Comparison of ENCODE assay signal across 8 cellular contexts in genomic region chr9:105244996-105245719, GRCh38. TPM values are rescaled to one million over a fixed set of nuclear protein-coding genes. Genes with fewer than 3 reads are reported as not detected.
DNase-seq lines count a peak whose midpoint lies in the region; ATAC-seq and TF ChIP-seq lines count a peak whose summit lies in the region.

No MANE protein-coding gene starts in this region.

- H3K14ac ChIP-seq in IMR-90 (replicated peaks; ENCODE audit: low read depth, low read length): no peak overlapping the region

- H4K91ac ChIP-seq in IMR-90 (ENCODE audit: insufficient read depth, low read depth, low read length): no peak overlapping the region

- DNase-seq in CD8-positive, alpha-beta memory T cell: peak; percentile 22 to 63 (median 52)
- DNase-seq in IMR-90 (no peak), SK-MEL-5 (ENCODE audit: low read depth, low spot score) (peak; percentile 63), cardiac septum (ENCODE audit: low spot score) (peak; percentile 79), uterus (peak; percentile 28 to 35)
- peak; percentile 53 for DNase-seq in activated naive CD8-positive, alpha-beta T cell treated with anti-CD3 and anti-CD28 coated beads, Interleukin-2, amount 10 ng/mL, durations not matched to agents 7 days and 5 days

- H4K20me1 ChIP-seq in IMR-90 (ENCODE audit: insufficient read depth, low read length): no peaks in the 10 kb centered on the region

- H2AK9ac ChIP-seq in IMR-90 (replicated peaks; ENCODE audit: low read depth, low read length, poor library complexity): peak overlapping the region; percentile 8

- H3K56ac ChIP-seq in IMR-90 (ENCODE audit: extremely low read depth, insufficient read depth, low read length): no peak overlapping the region

- H3K27me3 ChIP-seq in CD8-positive, alpha-beta memory T cell (ENCODE audit: insufficient read depth, low read length, poor library complexity, severe bottlenecking): no peaks in the 10 kb centered on the region
- H3K27me3 ChIP-seq in IMR-90 (ENCODE audit: control insufficient read depth, insufficient read depth, low read length) (no peaks in the 10 kb centered on the region), parathyroid adenoma (ENCODE audit: control insufficient read depth, insufficient read depth, low read length) (no peaks in the 10 kb centered on the region), uterus (no peaks in the 10 kb centered on the region)

- TF ChIP-seq RAD21 in IMR-90 (IDR thresholded peaks at IDR 0.05; ENCODE audit: low read length): no peak

- 0% methylated on average over 24 of the region's 53 CpGs; no CpG with 5 or more reads in 1 of the 2 experiments for WGBS in IMR-90 (ENCODE audit: extremely low coverage in 2 of 2, insufficient read length in 1 of 2), 2 experiments

- TF ChIP-seq POLR2A in IMR-90 (IDR thresholded peaks at IDR 0.05; ENCODE audit: low read depth, low read length): no peak
- no peak for TF ChIP-seq POLR2A in uterus (IDR thresholded peaks at IDR 0.05)

- H3K9me1 ChIP-seq in IMR-90 (ENCODE audit: insufficient read depth, low read length): no peaks in the 10 kb centered on the region

- 0 out of 2 replicates have a peak overlapping the region, but pooled peaks have one; percentile 24 for H3K4ac ChIP-seq in IMR-90 (ENCODE audit: low read depth, low read length)

- H3K4me1 ChIP-seq in CD8-positive, alpha-beta memory T cell (ENCODE audit: insufficient read depth, low read length): peaks cover 18% of the 10 kb centered on the region
- no peaks in the 10 kb centered on the region; the same call in 1 of the 2 replicates for H3K4me1 ChIP-seq in IMR-90 (ENCODE audit: control insufficient read depth, insufficient read depth, low read length)
- peaks cover 18% of the 10 kb centered on the region for H3K4me1 ChIP-seq in parathyroid adenoma
- peaks cover 0 to 8% of the 10 kb centered on the region in 2 donors for H3K4me1 ChIP-seq in uterus

- no peaks in the 10 kb centered on the region for H3K36me3 ChIP-seq in CD8-positive, alpha-beta memory T cell (ENCODE audit: insufficient read depth, low read length)
- H3K36me3 ChIP-seq in IMR-90 (ENCODE audit: control insufficient read depth, insufficient read depth, low read length) (no peaks in the 10 kb centered on the region), parathyroid adenoma (ENCODE audit: control insufficient read depth, insufficient read depth, low read length) (no peaks in the 10 kb centered on the region), uterus (no peaks in the 10 kb centered on the region)

- in situ Hi-C loops in IMR-90 (cut with MboI; ENCODE audit: low sequenced_read_pairs) (loop anchor here (10.0 kb wide), 1 partner anchor 170 kb away; no protein-coding TSS in a partner anchor), SK-MEL-5 (cut with HindIII; ENCODE audit: low pct_unique_long_range_greater_than_20kb, low sequenced_read_pairs) (no loop called here)

- H4K8ac ChIP-seq in IMR-90 (ENCODE audit: low read depth in 2 of 2, low read length in 2 of 2): peak overlapping the region in 1 of 2 experiments; percentile 11; a peak in 1 of 4 replicates

- peaks cover 0 to 4% (median 0%) of the 10 kb centered on the region in 3 donors for H3K36me3 Mint-ChIP-seq in CD8-positive, alpha-beta memory T cell
- H3K36me3 Mint-ChIP-seq in activated naive CD8-positive, alpha-beta T cell treated with anti-CD3 and anti-CD28 coated beads, Interleukin-2, amount 10 ng/mL, durations not matched to agents 7 days and 5 days: no peaks in the 10 kb centered on the region

- H2AFZ ChIP-seq in IMR-90 (replicated peaks; ENCODE audit: low read length, poor library complexity) (peak overlapping the region; percentile 97), parathyroid adenoma (peak overlapping the region; percentile 77)

- peak overlapping the region; percentile 51 to 95 (median 88) for H3K27ac Mint-ChIP-seq in CD8-positive, alpha-beta memory T cell
- H3K27ac Mint-ChIP-seq in activated naive CD8-positive, alpha-beta T cell treated with anti-CD3 and anti-CD28 coated beads, Interleukin-2, amount 10 ng/mL, durations not matched to agents 7 days and 5 days: peak overlapping the region; percentile 72

- H3K9me3 ChIP-seq in CD8-positive, alpha-beta memory T cell (ENCODE audit: low read length): no peaks in the 10 kb centered on the region
- H3K9me3 ChIP-seq in IMR-90 (ENCODE audit: control insufficient read depth, insufficient read depth, low read length) (no peaks in the 10 kb centered on the region), parathyroid adenoma (ENCODE audit: control insufficient read depth, low read length) (no peaks in the 10 kb centered on the region), uterus (no peaks in the 10 kb centered on the region)

- peak overlapping the region; percentile 32; the same call in 1 of the 2 replicates for H3K23ac ChIP-seq in IMR-90 (ENCODE audit: low read depth, low read length)

- no TSS peak for BruUV-seq in IMR-90 (replicated peaks; lab: Mats Ljungman, UMichigan)

- H3K4me1 Mint-ChIP-seq in CD8-positive, alpha-beta memory T cell: peaks cover 19 to 31% (median 27%) of the 10 kb centered on the region in 3 donors
- H3K4me1 Mint-ChIP-seq in activated naive CD8-positive, alpha-beta T cell treated with anti-CD3 and anti-CD28 coated beads, Interleukin-2, amount 10 ng/mL, durations not matched to agents 7 days and 5 days: peaks cover 18% of the 10 kb centered on the region

- no peak overlapping the region for H2BK15ac ChIP-seq in IMR-90 (ENCODE audit: low read depth, low read length)

- H3K4me3 Mint-ChIP-seq in CD8-positive, alpha-beta memory T cell: peak overlapping the region; percentile 87 to 98 (median 92)
- H3K4me3 Mint-ChIP-seq in activated naive CD8-positive, alpha-beta T cell treated with anti-CD3 and anti-CD28 coated beads, Interleukin-2, amount 10 ng/mL, durations not matched to agents 7 days and 5 days: peak overlapping the region; percentile 87

- peak overlapping the region; percentile 5; the same call in 1 of the 2 replicates for H3K18ac ChIP-seq in IMR-90 (ENCODE audit: low read depth, low read length)

- peaks cover 8% of the 10 kb centered on the region for H3K79me2 ChIP-seq in parathyroid adenoma

- H3K27ac ChIP-seq in CD8-positive, alpha-beta memory T cell (ENCODE audit: low read depth, low read length): no peak overlapping the region
- H3K27ac ChIP-seq in IMR-90 (ENCODE audit: insufficient read depth, low read length) (peak overlapping the region; percentile 4), parathyroid adenoma (peak overlapping the region; percentile 96), uterus (peak overlapping the region; percentile 84 to 86)

- CTCF ChIA-PET in CD8-positive, alpha-beta memory T cell (lab: Charles Lee): interaction anchor here (0.9 to 1.8 kb wide), 3 partner anchors 9 to 170 kb away, joined by 3 to 5 read pairs (median 3); no protein-coding TSS in a partner anchor
- CTCF ChIA-PET in IMR-90 (lab: Yijun Ruan, JAX): interaction anchor here (0.7 kb wide), 1 partner anchor 81 kb away, joined by 3 read pairs; no protein-coding TSS in a partner anchor

- no peak overlapping the region for H2BK20ac ChIP-seq in IMR-90 (ENCODE audit: low read depth, low read length)

- H3K79me1 ChIP-seq in IMR-90 (ENCODE audit: low read depth in 1 of 2, low read length in 2 of 2): peaks cover 0 to 10% of the 10 kb centered on the region in 2 experiments; a peak in 2 of 4 replicates

- no peak overlapping the region for H2AK5ac ChIP-seq in IMR-90 (ENCODE audit: low read depth, low read length)

- H2BK120ac ChIP-seq in IMR-90 (ENCODE audit: low read depth, low read length): no peak overlapping the region

- intact Hi-C loops in IMR-90 (cut with micrococcal nuclease): loop anchor here (1.0 to 10.0 kb wide), 7 partner anchors 86 to 480 kb away; partner anchors contain the start of gene NIPSNAP3B
- intact Hi-C loops in cardiac septum (cut with DNase I): loop anchor here (2.0 to 10.0 kb wide), 6 partner anchors 38 to 320 kb away; partner anchors contain the start of genes ABCA1, FKTN and FSD1L
- intact Hi-C loops in uterus (cut with DNase I; ENCODE audit: low total_unique reads): no loop called here

- H3K9ac ChIP-seq in IMR-90 (ENCODE audit: low read depth, low read length) (peak overlapping the region; percentile 33), parathyroid adenoma (peak overlapping the region; percentile 46)

- no peak overlapping the region for H4K5ac ChIP-seq in IMR-90 (ENCODE audit: low read depth, low read length)

- no peak overlapping the region for H2BK5ac ChIP-seq in IMR-90 (ENCODE audit: low read depth, low read length, poor library complexity, severe bottlenecking)

- POLR2A ChIA-PET in CD8-positive, alpha-beta memory T cell (lab: Charles Lee): interaction anchor here (0.6 to 1.3 kb wide), 2 partner anchors 173 to 482 kb away, joined by 3 read pairs; partner anchors contain the start of gene NIPSNAP3B
- POLR2A ChIA-PET in IMR-90 (lab: Charles Lee; ENCODE audit: unreplicated experiment): no interaction called here
- POLR2A ChIA-PET in activated naive CD8-positive, alpha-beta T cell treated with anti-CD3 and anti-CD28 coated beads, Interleukin-2, amount 10 ng/mL, durations not matched to agents 7 days and 5 days (lab: Charles Lee): interaction anchor here (1.0 to 2.0 kb wide), 6 partner anchors 21 to 497 kb away, joined by 3 to 23 read pairs (median 6); partner anchors contain the start of gene NIPSNAP3A

- no peak for TF ChIP-seq CTCF in IMR-90 (conservative IDR thresholded peaks at IDR 0.05; ENCODE audit: low read depth, low read length)
- TF ChIP-seq CTCF in parathyroid adenoma (IDR thresholded peaks at IDR 0.05): peak; percentile 42
- peak in 1 of 4 experiments; percentile 27 for TF ChIP-seq CTCF in uterus (IDR thresholded peaks at IDR 0.05)

- H3K4me3 ChIP-seq in CD8-positive, alpha-beta memory T cell (ENCODE audit: low read length): peak overlapping the region; percentile 60
- H3K4me3 ChIP-seq in IMR-90 (ENCODE audit: insufficient read depth, low read depth, low read length) (peak overlapping the region; percentile 63), parathyroid adenoma (ENCODE audit: low read depth, low read length) (peak overlapping the region; percentile 79), uterus (peak overlapping the region; percentile 86)

- dilution Hi-C loops in IMR-90 (cut with HindIII; ENCODE audit: low sequenced_read_pairs, unreplicated experiment): no loop called here

- ATAC-seq in GM21367 (IDR thresholded peaks at IDR 0.05; ENCODE audit: unreplicated experiment) (peak; percentile 6), IMR-90 (ENCODE audit: low read depth) (peak; percentile 2; the same call in 1 of the 2 replicates)
- ATAC-seq in activated naive CD8-positive, alpha-beta T cell treated with anti-CD3 and anti-CD28 coated beads, Interleukin-2, amount 10 ng/mL, durations not matched to agents 7 days and 5 days (ENCODE audit: low read depth): peak; percentile 4

- H3K9me3 Mint-ChIP-seq in CD8-positive, alpha-beta memory T cell: no peaks in the 10 kb centered on the region
- no peaks in the 10 kb centered on the region for H3K9me3 Mint-ChIP-seq in activated naive CD8-positive, alpha-beta T cell treated with anti-CD3 and anti-CD28 coated beads, Interleukin-2, amount 10 ng/mL, durations not matched to agents 7 days and 5 days

- peaks cover 8 to 15% of the 10 kb centered on the region in 2 donors for H3K27me3 Mint-ChIP-seq in CD8-positive, alpha-beta memory T cell
- H3K27me3 Mint-ChIP-seq in activated naive CD8-positive, alpha-beta T cell treated with anti-CD3 and anti-CD28 coated beads, Interleukin-2, amount 10 ng/mL, durations not matched to agents 7 days and 5 days: peaks cover 60% of the 10 kb centered on the region

- H3K4me2 ChIP-seq in IMR-90 (ENCODE audit: low read depth, low read length): peak overlapping the region; percentile 95
- peak overlapping the region; percentile 89 for H3K4me2 ChIP-seq in parathyroid adenoma (ENCODE audit: low read length)

RNA-seq across cellular contexts. Expression of gene SLC44A1, which starts 0.7 kb away (rescaled TPM):
- 1 to 10 TPM; 7.8 to 8.3 TPM for total RNA-seq in CD8-positive, alpha-beta memory T cell
- 14.9 TPM for polyA plus RNA-seq in CD8-positive, alpha-beta memory T cell
- total RNA-seq in IMR-90 (2012; rRNA removed): 19.4 and 21.7 TPM in 2 replicates
- 3.9 and 5.2 TPM in 2 replicates for polyA plus RNA-seq in IMR-90 (2012; rRNA removed)
- polyA plus RNA-seq in IMR-90 (2012; cell fraction: cytosol; rRNA removed): 1.4 and 2.1 TPM in 2 replicates
- polyA plus RNA-seq in IMR-90 (2012; cell fraction: nucleus; rRNA removed; ENCODE audit: low replicate concordance): 0.44 and 2.7 TPM in 2 replicates
- total RNA-seq in SK-MEL-5 (2014; rRNA removed; shearing (Covaris generic)): 140 and 141 TPM in 2 replicates
- polyA plus RNA-seq in SK-MEL-5 (2015; cell fraction: cytosol; rRNA removed): 76.3 and 114 TPM in 2 replicates
- polyA plus RNA-seq in SK-MEL-5 (2015; cell fraction: nucleus; rRNA removed): 29.4 and 38.9 TPM in 2 replicates
- total RNA-seq in activated naive CD8-positive, alpha-beta T cell treated with anti-CD3 and anti-CD28 coated beads, Interleukin-2, amount 10 ng/mL, durations not matched to agents 7 days and 5 days: 10 to 100 TPM; 12.4 to 13.8 TPM
- total RNA-seq in cardiac septum: 22.6 TPM
- total RNA-seq in uterus: 10 to 100 TPM; 58.2 to 75.0 (median 63.0) TPM
